In genomic region chr19:5632241-5632612, GRCh38 we compare ENCODE assay signal across 12 cellular contexts. TPM values are rescaled to one million over a fixed set of nuclear protein-coding genes. Genes with fewer than 3 reads are reported as not detected.
A peak's percentile ranks its signal among the peaks of the same experiment; 100 is the strongest.
DNase-seq lines count a peak whose midpoint lies in the region; ATAC-seq and TF ChIP-seq lines count a peak whose summit lies in the region.
"Had no signal": no experiment of that assay in that cellular context is flagged by ENCODE, and none has a peak within 500 bp of the region (broad histone marks: within the 10 kb centered on the region; RNA-seq: fewer than 3 reads in every experiment).

No MANE protein-coding gene starts in this region.

- TF ChIP-seq CTCF in right lobe of liver (IDR thresholded peaks at IDR 0.05): no peak
- no peak for TF ChIP-seq CTCF in testis (IDR thresholded peaks at IDR 0.05)

- ATAC-seq in right lobe of liver: peak; percentile 49 to 67 (median 58)
- ATAC-seq in activated CD8-positive, alpha-beta memory T cell treated with anti-CD3 and anti-CD28 coated beads, Interleukin-2, amount 10 ng/mL, durations not matched to agents 7 days and 5 days: no peak
- ATAC-seq: stimulated activated naive CD8-positive, alpha-beta T cell treated with anti-CD3 and anti-CD28 coated beads, Interleukin-15, amount 100 ng/mL, for 72 hours had no signal

- H3K9me3 ChIP-seq in GM23248 (ENCODE audit: low read depth): no peaks in the 10 kb centered on the region
- H3K9me3 ChIP-seq in SK-N-MC (ENCODE audit: low read depth, low read length): no peaks in the 10 kb centered on the region
- H3K9me3 ChIP-seq in right lobe of liver: no peaks in the 10 kb centered on the region
- H3K9me3 ChIP-seq in skeletal muscle satellite cell (replicated peaks; ENCODE audit: low read length): no peaks in the 10 kb centered on the region
- H3K9me3 ChIP-seq in testis: no peaks in the 10 kb centered on the region
- H3K9me3 ChIP-seq: gastrocnemius medialis had no signal

- intact Hi-C loops in right lobe of liver (cut with DNase I): no loop called here
- intact Hi-C loops in testis (cut with DNase I; ENCODE audit: low total_unique reads): no loop called here

- H3F3A ChIP-seq in GM23248 (ENCODE audit: insufficient read depth): peaks cover 45% of the 10 kb centered on the region

- H2AFZ ChIP-seq in GM23248: no peak overlapping the region

- no peaks in the 10 kb centered on the region for H3K9me3 Mint-ChIP-seq in activated CD8-positive, alpha-beta memory T cell treated with anti-CD3 and anti-CD28 coated beads, Interleukin-2, amount 10 ng/mL, durations not matched to agents 7 days and 5 days (ENCODE audit: low read depth)
- H3K9me3 Mint-ChIP-seq: activated CD4-positive, alpha-beta memory T cell treated with anti-CD3 and anti-CD28 coated beads, Interleukin-2, amount 10 ng/mL, durations not matched to agents 7 days and 5 days; stimulated activated naive CD8-positive, alpha-beta T cell treated with anti-CD3 and anti-CD28 coated beads, Interleukin-15, amount 100 ng/mL, for 72 hours had no signal

- no peak for DNase-seq in GM23248
- no peak for DNase-seq in SK-N-MC (ENCODE audit: low read depth, low spot score)
- DNase-seq in right lobe of liver: no peak
- no peak for DNase-seq in activated CD8-positive, alpha-beta memory T cell treated with anti-CD3 and anti-CD28 coated beads, Interleukin-2, amount 10 ng/mL, durations not matched to agents 7 days and 5 days
- no peak for DNase-seq in testis
- no peak for DNase-seq in activated gamma-delta T cell (lab: John Stamatoyannopoulos, UW)
- DNase-seq: activated CD4-positive, alpha-beta memory T cell treated with anti-CD3 and anti-CD28 coated beads, Interleukin-2, amount 10 ng/mL, durations not matched to agents 7 days and 5 days; gastrocnemius medialis; NCI-H187; NCI-H446 treated with DMSO at 0.1 percent for 48 hours; stimulated activated naive CD8-positive, alpha-beta T cell treated with anti-CD3 and anti-CD28 coated beads, Interleukin-15, amount 100 ng/mL, for 72 hours had no signal

- CTCF ChIA-PET in activated CD8-positive, alpha-beta memory T cell treated with anti-CD3 and anti-CD28 coated beads, Interleukin-2, amount 10 ng/mL, durations not matched to agents 7 days and 5 days (lab: Charles Lee): no interaction called here

- peaks cover 61% of the 10 kb centered on the region for H3K4me1 Mint-ChIP-seq in activated CD8-positive, alpha-beta memory T cell treated with anti-CD3 and anti-CD28 coated beads, Interleukin-2, amount 10 ng/mL, durations not matched to agents 7 days and 5 days

- H3K4me2 ChIP-seq in GM23248 (ENCODE audit: unreplicated experiment) (peak overlapping the region; percentile 13), skeletal muscle satellite cell (ENCODE audit: low read length) (peak overlapping the region; percentile 57)

- H4K20me1 ChIP-seq in GM23248 (ENCODE audit: insufficient read depth): peaks cover 9% of the 10 kb centered on the region; the same call in 1 of the 2 replicates

- H3K27me3 ChIP-seq in GM23248 (replicated peaks; ENCODE audit: insufficient read depth) (no peaks in the 10 kb centered on the region), right lobe of liver (no peaks in the 10 kb centered on the region), skeletal muscle satellite cell (ENCODE audit: control insufficient read depth, insufficient read depth, low read length) (no peaks in the 10 kb centered on the region), testis (no peaks in the 10 kb centered on the region)
- H3K27me3 ChIP-seq: gastrocnemius medialis had no signal

- H3K9ac ChIP-seq in GM23248 (0 out of 2 replicates have a peak overlapping the region, but pooled peaks have one; percentile 30), SK-N-MC (ENCODE audit: insufficient read length) (no peak overlapping the region), skeletal muscle satellite cell (ENCODE audit: low read depth, low read length) (no peak overlapping the region)

- H3K4me3 ChIP-seq in GM23248 (no peak overlapping the region), SK-N-MC (no peak overlapping the region), right lobe of liver (no peak overlapping the region), skeletal muscle satellite cell (ENCODE audit: low read length) (no peak overlapping the region), testis (no peak overlapping the region)

- no peak overlapping the region for H3K4me3 Mint-ChIP-seq in activated CD8-positive, alpha-beta memory T cell treated with anti-CD3 and anti-CD28 coated beads, Interleukin-2, amount 10 ng/mL, durations not matched to agents 7 days and 5 days
- H3K4me3 Mint-ChIP-seq: activated CD4-positive, alpha-beta memory T cell treated with anti-CD3 and anti-CD28 coated beads, Interleukin-2, amount 10 ng/mL, durations not matched to agents 7 days and 5 days had no signal

- H3K27ac Mint-ChIP-seq in activated CD8-positive, alpha-beta memory T cell treated with anti-CD3 and anti-CD28 coated beads, Interleukin-2, amount 10 ng/mL, durations not matched to agents 7 days and 5 days: no peak overlapping the region
- H3K27ac Mint-ChIP-seq: activated CD4-positive, alpha-beta memory T cell treated with anti-CD3 and anti-CD28 coated beads, Interleukin-2, amount 10 ng/mL, durations not matched to agents 7 days and 5 days; stimulated activated naive CD8-positive, alpha-beta T cell treated with anti-CD3 and anti-CD28 coated beads, Interleukin-15, amount 100 ng/mL, for 72 hours had no signal

- no peak for TF ChIP-seq POLR2A in right lobe of liver (IDR thresholded peaks at IDR 0.05)
- no peak for TF ChIP-seq POLR2A in testis (IDR thresholded peaks at IDR 0.05)

- H3K9me2 ChIP-seq in GM23248 (ENCODE audit: insufficient read depth): no peaks in the 10 kb centered on the region

- in situ Hi-C loops in GM23248 (cut with MboI): no loop called here

- no peaks in the 10 kb centered on the region for H3K27me3 Mint-ChIP-seq in activated CD8-positive, alpha-beta memory T cell treated with anti-CD3 and anti-CD28 coated beads, Interleukin-2, amount 10 ng/mL, durations not matched to agents 7 days and 5 days
- H3K27me3 Mint-ChIP-seq: activated CD4-positive, alpha-beta memory T cell treated with anti-CD3 and anti-CD28 coated beads, Interleukin-2, amount 10 ng/mL, durations not matched to agents 7 days and 5 days; stimulated activated naive CD8-positive, alpha-beta T cell treated with anti-CD3 and anti-CD28 coated beads, Interleukin-15, amount 100 ng/mL, for 72 hours had no signal

- peaks cover 39% of the 10 kb centered on the region for H3K36me3 Mint-ChIP-seq in activated CD8-positive, alpha-beta memory T cell treated with anti-CD3 and anti-CD28 coated beads, Interleukin-2, amount 10 ng/mL, durations not matched to agents 7 days and 5 days

- 62 to 64% methylated on average over 4 of the region's 4 CpGs for WGBS in GM23248 (ENCODE audit: low coverage in 1 of 2, low lambda C conversion rate in 2 of 2, missing lambda C conversion rate in 2 of 2), 2 experiments
- WGBS in right lobe of liver (ENCODE audit: insufficient coverage, low coverage, low lambda C conversion rate, missing lambda C conversion rate): 9% methylated on average over 4 of the region's 4 CpGs
- WGBS in testis, 2 donors: 79 to 80% methylated on average over 4 of the region's 4 CpGs

- H3K27ac ChIP-seq in GM23248: peak overlapping the region; percentile 57
- peak overlapping the region; percentile 61 for H3K27ac ChIP-seq in SK-N-MC
- H3K27ac ChIP-seq in right lobe of liver: peak overlapping the region in 2 of 3 donors; percentile 20 to 43
- no peak overlapping the region for H3K27ac ChIP-seq in testis

- peaks cover 31% of the 10 kb centered on the region; the same call in 1 of the 2 replicates for H3K36me3 ChIP-seq in GM23248 (ENCODE audit: low read depth)
- H3K36me3 ChIP-seq in SK-N-MC (ENCODE audit: insufficient read depth, low read length): peaks cover 80% of the 10 kb centered on the region
- H3K36me3 ChIP-seq in right lobe of liver: peaks cover 0 to 21% (median 8%) of the 10 kb centered on the region in 4 donors
- H3K36me3 ChIP-seq in skeletal muscle satellite cell (ENCODE audit: insufficient read depth, low read length): peaks cover 59% of the 10 kb centered on the region
- H3K36me3 ChIP-seq in testis (ENCODE audit: low read depth, missing control alignments): no peaks in the 10 kb centered on the region

- H3K4me1 ChIP-seq in GM23248 (ENCODE audit: insufficient read depth) (peaks cover 30% of the 10 kb centered on the region), right lobe of liver (peaks cover 0 to 68% (median 16%) of the 10 kb centered on the region in 4 donors), skeletal muscle satellite cell (ENCODE audit: control insufficient read depth, insufficient read depth, low read length) (peaks cover 30% of the 10 kb centered on the region), testis (peaks cover 38% of the 10 kb centered on the region)

- peaks cover 100% of the 10 kb centered on the region for H3K79me2 ChIP-seq in GM23248 (ENCODE audit: insufficient read depth)

RNA-seq across cellular contexts. Expression of gene SAFB, which starts 9.3 kb away (rescaled TPM):
- 28.6 and 36.5 TPM in 2 replicates for total RNA-seq in GM23248 (2014; rRNA removed; shearing (Covaris generic))
- polyA plus RNA-seq in GM23248 (2016; fragmentation: Nextera tagmentation; extraction: Ambion mirVana): 49.1 and 49.4 TPM in 2 replicates
- 10 to 100 TPM; 31.2 to 45.7 (median 32.8) TPM for total RNA-seq in right lobe of liver
- 36.2 and 37.4 TPM in 2 replicates for total RNA-seq in skeletal muscle satellite cell (2012; rRNA removed)
- 100 to 1,000 TPM; 134 to 152 TPM for total RNA-seq in activated CD8-positive, alpha-beta memory T cell treated with anti-CD3 and anti-CD28 coated beads, Interleukin-2, amount 10 ng/mL, durations not matched to agents 7 days and 5 days
- total RNA-seq in testis: 100 to 1,000 TPM; 202 to 220 TPM
- 83.2 TPM for polyA plus RNA-seq in testis (ENCODE audit: insufficient read depth, low read depth, low replicate concordance)

RNA-seq across cellular contexts. Expression of gene SAFB2, which starts 9.7 kb away (rescaled TPM):
- total RNA-seq in GM23248 (2014; rRNA removed; shearing (Covaris generic)): 17.6 and 24.2 TPM in 2 replicates
- polyA plus RNA-seq in GM23248 (2016; fragmentation: Nextera tagmentation; extraction: Ambion mirVana) (32.4 and 37.2 TPM in 2 replicates), testis (ENCODE audit: insufficient read depth, low read depth, low replicate concordance) (84.1 TPM)
- total RNA-seq in right lobe of liver (10 to 100 TPM; 16.9 to 48.9 (median 41.7) TPM), testis (100 to 1,000 TPM; 173 to 209 TPM)
- total RNA-seq in skeletal muscle satellite cell (2012; rRNA removed): 22.7 and 31.9 TPM in 2 replicates
- total RNA-seq in activated CD8-positive, alpha-beta memory T cell treated with anti-CD3 and anti-CD28 coated beads, Interleukin-2, amount 10 ng/mL, durations not matched to agents 7 days and 5 days: 100 to 1,000 TPM; 110 to 125 TPM

RNA-seq across cellular contexts. Expression of gene MICOS13, which starts 48.1 kb away (rescaled TPM):
- 39.8 and 44.5 TPM in 2 replicates for total RNA-seq in GM23248 (2014; rRNA removed; shearing (Covaris generic))
- 147 and 157 TPM in 2 replicates for polyA plus RNA-seq in GM23248 (2016; fragmentation: Nextera tagmentation; extraction: Ambion mirVana)
- total RNA-seq in right lobe of liver: 10 to 100 TPM; 24.2 to 54.3 (median 33.7) TPM
- 43.9 and 52.6 TPM in 2 replicates for total RNA-seq in skeletal muscle satellite cell (2012; rRNA removed)
- 10 to 100 TPM; 49.1 to 49.7 TPM for total RNA-seq in activated CD8-positive, alpha-beta memory T cell treated with anti-CD3 and anti-CD28 coated beads, Interleukin-2, amount 10 ng/mL, durations not matched to agents 7 days and 5 days
- 100 to 1,000 TPM in 1 of 2 donors, 10 to 100 TPM in 1; 98.0 to 198 TPM for total RNA-seq in testis
- 152 TPM for polyA plus RNA-seq in testis (ENCODE audit: insufficient read depth, low read depth, low replicate concordance)

RNA-seq across cellular contexts. Expression of gene HSD11B1L, which starts 48.6 kb away (rescaled TPM):
- 23.8 and 30.7 TPM in 2 replicates for total RNA-seq in GM23248 (2014; rRNA removed; shearing (Covaris generic))
- polyA plus RNA-seq in GM23248 (2016; fragmentation: Nextera tagmentation; extraction: Ambion mirVana) (10.9 and 13.4 TPM in 2 replicates), testis (ENCODE audit: insufficient read depth, low read depth, low replicate concordance) (8.1 TPM)
- total RNA-seq in right lobe of liver (10 to 100 TPM in 1 of 6 experiments, 1 to 10 TPM in 5; 1.6 to 10.3 (median 4.0) TPM), testis (10 to 100 TPM; 18.8 to 21.0 TPM)
- total RNA-seq in skeletal muscle satellite cell (2012; rRNA removed): 3.3 and 7.4 TPM in 2 replicates
- 1 to 10 TPM; 1.0 to 2.4 TPM for total RNA-seq in activated CD8-positive, alpha-beta memory T cell treated with anti-CD3 and anti-CD28 coated beads, Interleukin-2, amount 10 ng/mL, durations not matched to agents 7 days and 5 days

RNA-seq across cellular contexts. Expression of gene RPL36, which starts 57.9 kb away (rescaled TPM):
- total RNA-seq in GM23248 (2014; rRNA removed; shearing (Covaris generic)): 503 and 678 TPM in 2 replicates
- polyA plus RNA-seq in GM23248 (2016; fragmentation: Nextera tagmentation; extraction: Ambion mirVana) (1,118 and 1,128 TPM in 2 replicates), testis (ENCODE audit: insufficient read depth, low read depth, low replicate concordance) (497 TPM)
- total RNA-seq in right lobe of liver (100 to 1,000 TPM; 232 to 283 (median 251) TPM), testis (100 to 1,000 TPM; 331 to 531 TPM)
- total RNA-seq in skeletal muscle satellite cell (2012; rRNA removed): 301 and 432 TPM in 2 replicates
- 1,000 to 10,000 TPM in 1 of 2 experiments, 100 to 1,000 TPM in 1; 976 to 1,078 TPM for total RNA-seq in activated CD8-positive, alpha-beta memory T cell treated with anti-CD3 and anti-CD28 coated beads, Interleukin-2, amount 10 ng/mL, durations not matched to agents 7 days and 5 days

Comparison
In these comparisons a context has a peak if more than half of its experiments do, and no peak if none do; other contexts are left out.
1. H3K27ac ChIP-seq: peak in GM23248 (single experiment), SK-N-MC (single experiment) and right lobe of liver (2 of 3); none in testis (0 of 2).